10 cellular contexts compared by ENCODE assay signal in genomic region chr12:6549379-6550151, GRCh38. TPM values are rescaled to one million over a fixed set of nuclear protein-coding genes. Genes with fewer than 3 reads are reported as not detected.
DNase-seq lines count a peak whose midpoint lies in the region; ATAC-seq and TF ChIP-seq lines count a peak whose summit lies in the region.
"Had no signal": no experiment of that assay in that cellular context is flagged by ENCODE, and none has a peak within 500 bp of the region (broad histone marks: within the 10 kb centered on the region; RNA-seq: fewer than 3 reads in every experiment).

No MANE protein-coding gene starts in this region.

- intact Hi-C loops in colonic mucosa (cut with DNase I) (no loop called here), gastrocnemius medialis (cut with DNase I; ENCODE audit: low total_unique reads) (loop anchor here (5.0 to 10.0 kb wide), 2 partner anchors 77 to 305 kb away; partner anchors contain the start of genes CDCA3, USP5 and VAMP1)

- H3K4me1 ChIP-seq in HUES6 (ENCODE audit: control insufficient read depth, insufficient read depth, low read length) (peaks cover 16% of the 10 kb centered on the region; the same call in 1 of the 2 replicates), colonic mucosa (peaks cover 5% of the 10 kb centered on the region), gastrocnemius medialis (peaks cover 54 to 68% of the 10 kb centered on the region in 2 donors)

- in situ Hi-C loops in gastrocnemius medialis (cut with MboI; ENCODE audit: low sequenced_read_pairs in 4 of 4): loop anchor here in 2 of 4 donors (10.0 to 25.0 kb wide), 2 partner anchors 125 to 137 kb away; no protein-coding TSS in a partner anchor

- H3K27me3 ChIP-seq in HUES6 (ENCODE audit: control insufficient read depth, insufficient read depth, low read length) (no peaks in the 10 kb centered on the region), colonic mucosa (no peaks in the 10 kb centered on the region), gastrocnemius medialis (no peaks in the 10 kb centered on the region)
- H3K27me3 ChIP-seq: testis had no signal

- H3K27ac ChIP-seq in HUES6 (ENCODE audit: low read depth, low read length): peak overlapping the region; percentile 14; the same call in 1 of the 2 replicates
- H3K27ac ChIP-seq in colonic mucosa: peak overlapping the region; percentile 49
- H3K27ac ChIP-seq in gastrocnemius medialis: peak overlapping the region; percentile 90 to 99 (median 92)

- no peak overlapping the region for H3K4me3 ChIP-seq in HUES6 (ENCODE audit: low read depth, low read length)
- no peak overlapping the region for H3K4me3 ChIP-seq in colonic mucosa
- H3K4me3 ChIP-seq in gastrocnemius medialis: no peak overlapping the region
- H3K4me3 ChIP-seq: lung, testis had no signal

- peaks cover 56% of the 10 kb centered on the region for H3K36me3 ChIP-seq in HUES6 (ENCODE audit: control insufficient read depth, insufficient read depth, low read length)
- no peaks in the 10 kb centered on the region for H3K36me3 ChIP-seq in colonic mucosa
- H3K36me3 ChIP-seq in gastrocnemius medialis: peaks cover 0 to 32% of the 10 kb centered on the region in 2 donors

- ATAC-seq in gastrocnemius medialis: no peak
- ATAC-seq in GM21576 (IDR thresholded peaks at IDR 0.05; ENCODE audit: unreplicated experiment): no peak

- no peak overlapping the region for H3K9ac ChIP-seq in HUES6 (ENCODE audit: low read length)
- H3K9ac ChIP-seq in colonic mucosa (ENCODE audit: low read depth in 2 of 2, low read length in 2 of 2): peak overlapping the region in 1 of 2 donors; percentile 26

- no peak for TF ChIP-seq POLR2A in gastrocnemius medialis (IDR thresholded peaks at IDR 0.05)

- TF ChIP-seq CTCF in colonic mucosa (IDR thresholded peaks at IDR 0.05) (no peak), gastrocnemius medialis (IDR thresholded peaks at IDR 0.05 in 4 of 5, conservative IDR thresholded peaks at IDR 0.05 in 1 of 5) (no peak)

- DNase-seq in colonic mucosa: no peak
- no peak for DNase-seq in gastrocnemius medialis
- DNase-seq in mesenteric fat pad (ENCODE audit: low spot score): no peak
- no peak for DNase-seq in NCI-H226
- DNase-seq: activated naive CD4-positive, alpha-beta T cell treated with anti-CD3 and anti-CD28 coated beads for 36 hours; erythroblast; testis had no signal

- no peaks in the 10 kb centered on the region for H3K9me3 ChIP-seq in HUES6 (ENCODE audit: control insufficient read depth, insufficient read depth, low read depth, low read length)
- H3K9me3 ChIP-seq in colonic mucosa: no peaks in the 10 kb centered on the region
- H3K9me3 ChIP-seq in gastrocnemius medialis: no peaks in the 10 kb centered on the region
- H3K9me3 ChIP-seq: testis had no signal

RNA-seq across cellular contexts. Expression of gene IFFO1, which starts 6.3 kb away (rescaled TPM):
- total RNA-seq in colonic mucosa (1 to 10 TPM; 2.5 to 4.1 TPM), gastrocnemius medialis (10 to 100 TPM in 1 of 4 donors, 1 to 10 TPM in 3; 6.8 to 10.5 (median 8.3) TPM), mesenteric fat pad (22.5 TPM)

RNA-seq across cellular contexts. Expression of gene GAPDH, which starts 15.2 kb away (rescaled TPM):
- total RNA-seq in colonic mucosa (1,000 to 10,000 TPM; 3,442 to 3,768 TPM), gastrocnemius medialis (over 10,000 TPM; 11,241 to 15,891 (median 13,472) TPM), mesenteric fat pad (1,402 TPM)

RNA-seq across cellular contexts. Expression of gene NOP2, which starts 18.5 kb away (rescaled TPM):
- 10 to 100 TPM; 19.1 to 39.6 TPM for total RNA-seq in colonic mucosa
- 10 to 100 TPM; 25.7 to 63.3 (median 45.3) TPM for total RNA-seq in gastrocnemius medialis
- 56.0 TPM for total RNA-seq in mesenteric fat pad

RNA-seq across cellular contexts. Expression of gene NCAPD2, which starts 55.7 kb away (rescaled TPM):
- total RNA-seq in colonic mucosa (10 to 100 TPM; 35.9 to 94.1 TPM), gastrocnemius medialis (100 to 1,000 TPM in 1 of 4 donors, 10 to 100 TPM in 3; 12.3 to 250 (median 13.3) TPM), mesenteric fat pad (12.8 TPM)

RNA-seq across cellular contexts. Expression of gene MRPL51, which starts 56.5 kb away (rescaled TPM):
- total RNA-seq in colonic mucosa (100 to 1,000 TPM; 132 to 220 TPM), gastrocnemius medialis (100 to 1,000 TPM in 3 of 4 donors, 10 to 100 TPM in 1; 76.6 to 147 (median 124) TPM), mesenteric fat pad (116 TPM)

Comparison
In these comparisons a context has a peak if more than half of its experiments do, and no peak if none do; other contexts are left out.
1. H3K27ac ChIP-seq: peak in every context shown above with its lines; median percentile 92 in gastrocnemius medialis; 49 in colonic mucosa; 14 in HUES6.